8 cellular contexts compared by ENCODE assay signal in genomic region chr1:59051007-59051406, GRCh38.
"Had no signal": no experiment of that assay in that cellular context is flagged by ENCODE, and none has a peak within 500 bp of the region (broad histone marks: within the 10 kb centered on the region; RNA-seq: fewer than 3 reads in every experiment).

No MANE protein-coding gene starts in this region.

- H3K4me3 Mint-ChIP-seq: GM23338, H9, HFFc6 had no signal

- H3K9me3 Mint-ChIP-seq: HFFc6 had no signal

- H3K27ac Mint-ChIP-seq: GM23338, H9, HFFc6 had no signal

- ATAC-seq: GM23338, HCT116 had no signal

- DNase-seq: GM23248, GOT3, H7, H9, HCEC 1CT, HFFc6 had no signal
